ENCODE assay signal across 8 cellular contexts in genomic region chr12:47276253-47277070, GRCh38.
DNase-seq lines count a peak whose midpoint lies in the region; ATAC-seq and TF ChIP-seq lines count a peak whose summit lies in the region.

No MANE protein-coding gene starts in this region.

- no peaks in the 10 kb centered on the region for H3K9me2 ChIP-seq in PC-3 (replicated peaks; ENCODE audit: low read length)

- POLR2A ChIA-PET in CD8-positive, alpha-beta memory T cell (lab: Charles Lee) = interaction anchor here (0.6 to 1.8 kb wide), 11 partner anchors 8 to 1007 kb away, joined by 3 to 11 read pairs (median 4); partner anchors contain the start of genes AMIGO2, PCED1B and SLC38A1
- POLR2A ChIA-PET in PC-3 (lab: Charles Lee; ENCODE audit: unreplicated experiment) = no interaction called here

- H4K20me1 ChIP-seq in PC-3 (ENCODE audit: low read length) = no peaks in the 10 kb centered on the region

- H3K4me3 ChIP-seq in CD8-positive, alpha-beta memory T cell (ENCODE audit: low read length) = peak overlapping the region; percentile 10
- no peak overlapping the region for H3K4me3 ChIP-seq in PC-3 (ENCODE audit: low read length)
- no peak overlapping the region for H3K4me3 ChIP-seq in astrocyte of the spinal cord (ENCODE audit: low read depth, low read length)

- H3K79me2 ChIP-seq in PC-3 (ENCODE audit: low read length) = no peaks in the 10 kb centered on the region

- H3F3A ChIP-seq in PC-3 (ENCODE audit: low read length, unreplicated experiment) = peaks cover 3% of the 10 kb centered on the region

- H3K4me2 ChIP-seq in PC-3 (ENCODE audit: low read length) = peak overlapping the region; percentile 46

- intact Hi-C loops in PC-3 (cut with micrococcal nuclease) = loop anchor here (10.0 kb wide), 1 partner anchor 242 kb away; no protein-coding TSS in a partner anchor

- H3K27me3 Mint-ChIP-seq in CD8-positive, alpha-beta memory T cell = no peaks in the 10 kb centered on the region

- DNase-seq in CD8-positive, alpha-beta memory T cell = peak; percentile 30 to 82 (median 81)
- DNase-seq in GM19240 (ENCODE audit: insufficient read length, low spot score) (peak; percentile 28), PC-3 (peak; percentile 90), astrocyte of the spinal cord (ENCODE audit: low read depth, low spot score) (peak; percentile 49), medulla oblongata (ENCODE audit: extremely low spot score) (peak; percentile 47), AG20443 (ENCODE audit: low spot score) (no peak), DMS79 (lab: John Stamatoyannopoulos, UW) (no peak)

- H3K27me3 ChIP-seq in CD8-positive, alpha-beta memory T cell (ENCODE audit: insufficient read depth, low read length, poor library complexity, severe bottlenecking) = no peaks in the 10 kb centered on the region
- no peaks in the 10 kb centered on the region for H3K27me3 ChIP-seq in PC-3 (ENCODE audit: low read length)

- H3K4me1 ChIP-seq in CD8-positive, alpha-beta memory T cell (ENCODE audit: insufficient read depth, low read length) = peaks cover 64% of the 10 kb centered on the region
- H3K4me1 ChIP-seq in PC-3 (ENCODE audit: insufficient read depth, low read length) = peaks cover 69% of the 10 kb centered on the region

- H2AFZ ChIP-seq in PC-3 (ENCODE audit: low read length) = peak overlapping the region; percentile 23

- H3K27ac ChIP-seq in CD8-positive, alpha-beta memory T cell (ENCODE audit: low read depth, low read length) = peak overlapping the region; percentile 62
- peak overlapping the region; percentile 79 for H3K27ac ChIP-seq in PC-3 (ENCODE audit: low read length)

- peaks cover 0 to 3% (median 0%) of the 10 kb centered on the region in 3 donors for H3K36me3 Mint-ChIP-seq in CD8-positive, alpha-beta memory T cell

- H3K4me3 Mint-ChIP-seq in CD8-positive, alpha-beta memory T cell = peak overlapping the region; percentile 11 to 79 (median 72)

- H3K9ac ChIP-seq in PC-3 (ENCODE audit: low read length) = no peak overlapping the region

- no peaks in the 10 kb centered on the region for H3K9me3 Mint-ChIP-seq in CD8-positive, alpha-beta memory T cell

- TF ChIP-seq CTCF in PC-3 (conservative IDR thresholded peaks at IDR 0.05; ENCODE audit: low read depth, low read length) (no peak), astrocyte of the spinal cord (IDR thresholded peaks at IDR 0.05; ENCODE audit: low read depth, low read length) (no peak)

- no peaks in the 10 kb centered on the region for H3K9me3 ChIP-seq in CD8-positive, alpha-beta memory T cell (ENCODE audit: low read length)
- H3K9me3 ChIP-seq in PC-3 (ENCODE audit: low read length) = no peaks in the 10 kb centered on the region

- in situ Hi-C loops in astrocyte of the spinal cord (cut with HindIII; ENCODE audit: low sequenced_read_pairs) = no loop called here

- CTCF ChIA-PET in CD8-positive, alpha-beta memory T cell (lab: Charles Lee) = interaction anchor here (1.0 to 2.5 kb wide), 10 partner anchors 20 to 244 kb away, joined by 3 to 15 read pairs (median 4); no protein-coding TSS in a partner anchor
- CTCF ChIA-PET in PC-3 (lab: Charles Lee) = interaction anchor here (0.6 kb wide), 1 partner anchor 56 kb away, joined by 6 read pairs; no protein-coding TSS in a partner anchor

- peaks cover 38 to 63% (median 57%) of the 10 kb centered on the region in 3 donors for H3K4me1 Mint-ChIP-seq in CD8-positive, alpha-beta memory T cell

- peak overlapping the region; percentile 87 to 96 (median 92) for H3K27ac Mint-ChIP-seq in CD8-positive, alpha-beta memory T cell

- peak; percentile 89 for ATAC-seq in HG03196 (IDR thresholded peaks at IDR 0.05; ENCODE audit: unreplicated experiment)
- ATAC-seq in PC-3 = peak; percentile 57

- no peaks in the 10 kb centered on the region for H3K36me3 ChIP-seq in CD8-positive, alpha-beta memory T cell (ENCODE audit: insufficient read depth, low read length)
- H3K36me3 ChIP-seq in PC-3 (ENCODE audit: low read depth, low read length) = no peaks in the 10 kb centered on the region

- BruUV-seq in PC-3 (replicated peaks; lab: Mats Ljungman, UMichigan) = TSS peak; percentile 39

Comparison
In these comparisons a context has a peak if more than half of its experiments do, and no peak if none do; other contexts are left out.
1. DNase-seq: peak in CD8-positive, alpha-beta memory T cell (5 of 5), GM19240 (single experiment), PC-3 (single experiment), astrocyte of the spinal cord (single experiment) and medulla oblongata (single experiment); none in AG20443 (single experiment) and DMS79 (single experiment).